Comparison of ENCODE assay signal across 1 cellular context in genomic region chr18:35117372-35117771, GRCh38.
TF ChIP-seq lines count a peak whose summit lies in the region.

No MANE protein-coding gene starts in this region.

TF ChIP-seq in IMR-90, 13 proteins besides CTCF, POLR2A, EP300 and RAD21 (continued from another document):
- no peak for TF ChIP-seq RFX5 (IDR thresholded peaks at IDR 0.05; ENCODE audit: low read depth, low read length)
- TF ChIP-seq BHLHE40 (IDR thresholded peaks at IDR 0.05; ENCODE audit: low read depth, low read length): no peak
- TF ChIP-seq USF2 (IDR thresholded peaks at IDR 0.05; ENCODE audit: low read depth, low read length): no peak
- TF ChIP-seq ELK1 (IDR thresholded peaks at IDR 0.05; ENCODE audit: borderline replicate concordance, low read depth, low read length): no peak
- no peak for TF ChIP-seq MXI1 (IDR thresholded peaks at IDR 0.05; ENCODE audit: borderline replicate concordance, low read depth, low read length)
- TF ChIP-seq FOS (IDR thresholded peaks at IDR 0.05; ENCODE audit: low read depth, low read length): no peak
- TF ChIP-seq CEBPB (IDR thresholded peaks at IDR 0.05; ENCODE audit: low read depth, low read length): no peak
- no peak for TF ChIP-seq NFE2L2 (IDR thresholded peaks at IDR 0.05; ENCODE audit: low read depth, low read length)
- no peak for TF ChIP-seq MAFK (IDR thresholded peaks at IDR 0.05; ENCODE audit: low read depth, low read length)
- TF ChIP-seq MAZ (IDR thresholded peaks at IDR 0.05; ENCODE audit: borderline replicate concordance, low read depth, low read length): no peak
TF ChIP-seq in IMR-90: peak in this region for 0.
